Comparison of ENCODE assay signal across 17 cellular contexts in genomic region chr13:59534806-59535205, GRCh38.
DNase-seq lines count a peak whose midpoint lies in the region; ATAC-seq and TF ChIP-seq lines count a peak whose summit lies in the region.
"Had no signal": no experiment of that assay in that cellular context is flagged by ENCODE, and none has a peak within 500 bp of the region (broad histone marks: within the 10 kb centered on the region; RNA-seq: fewer than 3 reads in every experiment).

No MANE protein-coding gene starts in this region.

- TF ChIP-seq CTCF in left ventricle myocardium inferior (IDR thresholded peaks at IDR 0.05; ENCODE audit: borderline replicate concordance): no peak
- TF ChIP-seq CTCF in hepatocyte (IDR thresholded peaks at IDR 0.05; ENCODE audit: poor library complexity): no peak
- no peak for TF ChIP-seq CTCF in suprapubic skin (IDR thresholded peaks at IDR 0.05)

- H3K36me3 ChIP-seq in left ventricle myocardium inferior (no peaks in the 10 kb centered on the region), subcutaneous abdominal adipose tissue (ENCODE audit: control insufficient read depth in 5 of 5, insufficient read depth in 5 of 5, low read length in 5 of 5) (no peaks in the 10 kb centered on the region), hepatocyte (replicated peaks; ENCODE audit: insufficient read depth, low read depth) (no peaks in the 10 kb centered on the region), suprapubic skin (no peaks in the 10 kb centered on the region)

- intact Hi-C loops in left ventricle myocardium inferior (cut with micrococcal nuclease) (loop anchor here (10.0 kb wide), 1 partner anchor 140 kb away; no protein-coding TSS in a partner anchor), left cardiac atrium (cut with DNase I) (no loop called here), left colon (cut with DNase I, micrococcal nuclease) (no loop called here)

- no peak for DNase-seq in left ventricle myocardium inferior
- DNase-seq in left cardiac atrium: no peak
- DNase-seq in dermis blood vessel endothelial cell: peak; percentile 54
- DNase-seq in fibroblast of peridontal ligament (ENCODE audit: extremely low read depth): peak; percentile 57
- DNase-seq in hepatocyte (ENCODE audit: low spot score): no peak
- no peak for DNase-seq in suprapubic skin (ENCODE audit: low spot score in 2 of 2)
- no peak for DNase-seq in left colon
- DNase-seq: AML-193; Caco-2; CD4-positive, alpha-beta T cell; GOT3; H7; HFFc6 had no signal

- no peak for TF ChIP-seq EP300 in suprapubic skin (IDR thresholded peaks at IDR 0.05)

- H3K27ac ChIP-seq in left ventricle myocardium inferior (replicated peaks): peak overlapping the region; percentile 31
- H3K27ac ChIP-seq in subcutaneous abdominal adipose tissue (ENCODE audit: low read depth, low read length): peak overlapping the region; percentile 59
- no peak overlapping the region for H3K27ac ChIP-seq in hepatocyte
- H3K27ac ChIP-seq in suprapubic skin: no peak overlapping the region
- H3K27ac ChIP-seq: C4-2B had no signal

- no peak overlapping the region for H3K4me2 ChIP-seq in hepatocyte

- H3K4me1 ChIP-seq in left ventricle myocardium inferior: peaks cover 49% of the 10 kb centered on the region
- H3K4me1 ChIP-seq in subcutaneous abdominal adipose tissue (ENCODE audit: control insufficient read depth in 5 of 5, insufficient read depth in 5 of 5, low read length in 5 of 5): peaks cover 0 to 35% (median 8%) of the 10 kb centered on the region in 5 donors
- H3K4me1 ChIP-seq in hepatocyte (ENCODE audit: insufficient read depth): peaks cover 15% of the 10 kb centered on the region
- no peaks in the 10 kb centered on the region for H3K4me1 ChIP-seq in suprapubic skin
- H3K4me1 ChIP-seq: Caco-2 had no signal

- WGBS in hepatocyte (ENCODE audit: low lambda C conversion rate, missing lambda C conversion rate): 77% methylated on average over 5 of the region's 5 CpGs
- WGBS in suprapubic skin: 43% methylated on average over 5 of the region's 5 CpGs

- H3K79me2 ChIP-seq in hepatocyte: no peaks in the 10 kb centered on the region

- no peaks in the 10 kb centered on the region for H3K27me3 ChIP-seq in left ventricle myocardium inferior (ENCODE audit: low read depth)
- H3K27me3 ChIP-seq in subcutaneous abdominal adipose tissue (ENCODE audit: control insufficient read depth in 5 of 5, insufficient read depth in 4 of 5, low read length in 5 of 5): no peaks in the 10 kb centered on the region
- H3K27me3 ChIP-seq in hepatocyte: no peaks in the 10 kb centered on the region
- no peaks in the 10 kb centered on the region for H3K27me3 ChIP-seq in suprapubic skin

- ATAC-seq in left cardiac atrium: no peak
- ATAC-seq in left colon: no peak
- ATAC-seq: HCT116, HepG2 had no signal

- no peak for TF ChIP-seq POLR2A in suprapubic skin (IDR thresholded peaks at IDR 0.05)

- H3K9me3 ChIP-seq in left ventricle myocardium inferior (replicated peaks): no peaks in the 10 kb centered on the region
- no peaks in the 10 kb centered on the region for H3K9me3 ChIP-seq in subcutaneous abdominal adipose tissue (ENCODE audit: control insufficient read depth in 5 of 5, low read length in 5 of 5)
- no peaks in the 10 kb centered on the region for H3K9me3 ChIP-seq in hepatocyte (ENCODE audit: low read depth)
- H3K9me3 ChIP-seq in suprapubic skin: no peaks in the 10 kb centered on the region
- H3K9me3 ChIP-seq: Caco-2 had no signal

- H2AFZ ChIP-seq in hepatocyte: no peak overlapping the region

- H3K4me3 ChIP-seq in left ventricle myocardium inferior (no peak overlapping the region), subcutaneous abdominal adipose tissue (ENCODE audit: low read depth in 1 of 5, low read length in 5 of 5) (no peak overlapping the region), hepatocyte (no peak overlapping the region), suprapubic skin (no peak overlapping the region)

- no peaks in the 10 kb centered on the region for H3K9me2 ChIP-seq in hepatocyte (replicated peaks; ENCODE audit: insufficient read depth)

- H3K9ac ChIP-seq in subcutaneous abdominal adipose tissue (ENCODE audit: low read length in 5 of 5): no peak overlapping the region

- no peaks in the 10 kb centered on the region for H4K20me1 ChIP-seq in hepatocyte (ENCODE audit: insufficient read depth, poor library complexity, severe bottlenecking)

Comparison
In these comparisons a context has a peak if more than half of its experiments do, and no peak if none do; other contexts are left out.
1. DNase-seq: peak in dermis blood vessel endothelial cell (single experiment) and fibroblast of peridontal ligament (single experiment); none in left ventricle myocardium inferior (single experiment), left cardiac atrium (single experiment), hepatocyte (single experiment), suprapubic skin (0 of 2) and left colon (0 of 2).
2. H3K27ac ChIP-seq: peak in left ventricle myocardium inferior (single experiment) and subcutaneous abdominal adipose tissue (single experiment); none in hepatocyte (single experiment) and suprapubic skin (single experiment).